1 cellular context compared by ENCODE assay signal in the genomic region with DNA sequence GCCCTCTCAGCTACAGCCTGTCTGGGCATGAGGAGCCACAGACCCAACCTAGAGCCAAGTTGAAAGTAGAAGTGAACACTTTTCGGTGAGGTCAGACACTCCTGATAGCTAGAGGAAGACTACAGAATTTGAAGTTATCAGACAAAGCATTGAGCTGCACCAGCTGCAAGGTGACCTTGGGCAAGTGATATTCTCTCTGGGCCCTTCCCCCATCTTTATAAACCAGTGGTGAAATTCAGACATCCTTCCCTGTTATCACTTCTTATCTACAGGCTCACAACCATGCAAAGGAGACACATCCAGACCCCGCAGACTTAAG.
TF ChIP-seq lines count a peak whose summit lies in the region.

No MANE protein-coding gene starts in this region.

TF ChIP-seq in neural cell, 6 proteins besides CTCF, POLR2A, EP300 and RAD21 (continued from another document):
- TF ChIP-seq, protein P1, sequence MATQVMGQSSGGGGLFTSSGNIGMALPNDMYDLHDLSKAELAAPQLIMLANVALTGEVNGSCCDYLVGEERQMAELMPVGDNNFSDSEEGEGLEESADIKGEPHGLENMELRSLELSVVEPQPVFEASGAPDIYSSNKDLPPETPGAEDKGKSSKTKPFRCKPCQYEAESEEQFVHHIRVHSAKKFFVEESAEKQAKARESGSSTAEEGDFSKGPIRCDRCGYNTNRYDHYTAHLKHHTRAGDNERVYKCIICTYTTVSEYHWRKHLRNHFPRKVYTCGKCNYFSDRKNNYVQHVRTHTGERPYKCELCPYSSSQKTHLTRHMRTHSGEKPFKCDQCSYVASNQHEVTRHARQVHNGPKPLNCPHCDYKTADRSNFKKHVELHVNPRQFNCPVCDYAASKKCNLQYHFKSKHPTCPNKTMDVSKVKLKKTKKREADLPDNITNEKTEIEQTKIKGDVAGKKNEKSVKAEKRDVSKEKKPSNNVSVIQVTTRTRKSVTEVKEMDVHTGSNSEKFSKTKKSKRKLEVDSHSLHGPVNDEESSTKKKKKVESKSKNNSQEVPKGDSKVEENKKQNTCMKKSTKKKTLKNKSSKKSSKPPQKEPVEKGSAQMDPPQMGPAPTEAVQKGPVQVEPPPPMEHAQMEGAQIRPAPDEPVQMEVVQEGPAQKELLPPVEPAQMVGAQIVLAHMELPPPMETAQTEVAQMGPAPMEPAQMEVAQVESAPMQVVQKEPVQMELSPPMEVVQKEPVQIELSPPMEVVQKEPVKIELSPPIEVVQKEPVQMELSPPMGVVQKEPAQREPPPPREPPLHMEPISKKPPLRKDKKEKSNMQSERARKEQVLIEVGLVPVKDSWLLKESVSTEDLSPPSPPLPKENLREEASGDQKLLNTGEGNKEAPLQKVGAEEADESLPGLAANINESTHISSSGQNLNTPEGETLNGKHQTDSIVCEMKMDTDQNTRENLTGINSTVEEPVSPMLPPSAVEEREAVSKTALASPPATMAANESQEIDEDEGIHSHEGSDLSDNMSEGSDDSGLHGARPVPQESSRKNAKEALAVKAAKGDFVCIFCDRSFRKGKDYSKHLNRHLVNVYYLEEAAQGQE (IDR thresholded peaks at IDR 0.05; ENCODE audit: borderline replicate concordance), result no peak
TF ChIP-seq in neural cell: peak in this region for 0.
